In genomic region chr4:2672700-2673099, GRCh38 we compare ENCODE assay signal across 13 cellular contexts.
A peak's percentile ranks its signal among the peaks of the same experiment; 100 is the strongest.
DNase-seq lines count a peak whose midpoint lies in the region; ATAC-seq lines count a peak whose summit lies in the region.
"Had no signal": no experiment of that assay in that cellular context is flagged by ENCODE, and none has a peak within 500 bp of the region (broad histone marks: within the 10 kb centered on the region; RNA-seq: fewer than 3 reads in every experiment).

No MANE protein-coding gene starts in this region.

- no peak overlapping the region for H3K4me3 Mint-ChIP-seq in activated CD4-positive, alpha-beta T cell treated with anti-CD3 and anti-CD28 coated beads, Interleukin-2, amount 10 ng/mL, durations not matched to agents 24 days and 14 days
- no peak overlapping the region for H3K4me3 Mint-ChIP-seq in activated T-helper 17 cell treated with anti-CD3 and anti-CD28 coated beads, Interleukin-2, amount 50 U/mL, for 72 hours
- H3K4me3 Mint-ChIP-seq in stimulated activated naive B cell treated with anti-CD40 and anti-IgM and Interleukin-4, amounts not matched to agents 10 μg/mL and 1 μg/mL and 100 μg/mL, for 72 hours: no peak overlapping the region
- H3K4me3 Mint-ChIP-seq: CD8-positive, alpha-beta T cell had no signal

- peaks cover 4% of the 10 kb centered on the region for H3K9me3 Mint-ChIP-seq in activated CD4-positive, alpha-beta T cell treated with anti-CD3 and anti-CD28 coated beads, Interleukin-2, amount 10 ng/mL, durations not matched to agents 24 days and 14 days
- H3K9me3 Mint-ChIP-seq in activated T-helper 17 cell treated with anti-CD3 and anti-CD28 coated beads, Interleukin-2, amount 50 U/mL, for 72 hours: no peaks in the 10 kb centered on the region
- peaks cover 0 to 5% of the 10 kb centered on the region in 2 donors for H3K9me3 Mint-ChIP-seq in stimulated activated naive B cell treated with anti-CD40 and anti-IgM and Interleukin-4, amounts not matched to agents 10 μg/mL and 1 μg/mL and 100 μg/mL, for 72 hours
- H3K9me3 Mint-ChIP-seq: CD8-positive, alpha-beta T cell had no signal

- no peak for ATAC-seq in activated T-helper 17 cell treated with anti-CD3 and anti-CD28 coated beads, Interleukin-2, amount 50 U/mL, for 72 hours (replicated peaks)
- no peak for ATAC-seq in stimulated activated naive B cell treated with anti-CD40 and anti-IgM and Interleukin-4, amounts not matched to agents 10 μg/mL and 1 μg/mL and 100 μg/mL, for 72 hours (replicated peaks)
- ATAC-seq in GM19324 (IDR thresholded peaks at IDR 0.05; ENCODE audit: low FRiP score, unreplicated experiment): no peak
- ATAC-seq: CD8-positive, alpha-beta T cell; heart left ventricle had no signal

- H3K36me3 Mint-ChIP-seq in activated CD4-positive, alpha-beta T cell treated with anti-CD3 and anti-CD28 coated beads, Interleukin-2, amount 10 ng/mL, durations not matched to agents 24 days and 14 days (ENCODE audit: low read depth): peaks cover 56% of the 10 kb centered on the region
- peaks cover 92% of the 10 kb centered on the region for H3K36me3 Mint-ChIP-seq in activated T-helper 17 cell treated with anti-CD3 and anti-CD28 coated beads, Interleukin-2, amount 50 U/mL, for 72 hours (ENCODE audit: low read depth)
- H3K36me3 Mint-ChIP-seq in stimulated activated naive B cell treated with anti-CD40 and anti-IgM and Interleukin-4, amounts not matched to agents 10 μg/mL and 1 μg/mL and 100 μg/mL, for 72 hours: peaks cover 56 to 73% of the 10 kb centered on the region in 2 donors

- H3K27ac Mint-ChIP-seq in activated CD4-positive, alpha-beta T cell treated with anti-CD3 and anti-CD28 coated beads, Interleukin-2, amount 10 ng/mL, durations not matched to agents 24 days and 14 days: peak overlapping the region; percentile 36
- peak overlapping the region; percentile 20 for H3K27ac Mint-ChIP-seq in activated T-helper 17 cell treated with anti-CD3 and anti-CD28 coated beads, Interleukin-2, amount 50 U/mL, for 72 hours
- peak overlapping the region; percentile 44 for H3K27ac Mint-ChIP-seq in stimulated activated naive B cell treated with anti-CD40 and anti-IgM and Interleukin-4, amounts not matched to agents 10 μg/mL and 1 μg/mL and 100 μg/mL, for 72 hours

- H3K4me1 Mint-ChIP-seq in activated CD4-positive, alpha-beta T cell treated with anti-CD3 and anti-CD28 coated beads, Interleukin-2, amount 10 ng/mL, durations not matched to agents 24 days and 14 days: peaks cover 20% of the 10 kb centered on the region
- peaks cover 25% of the 10 kb centered on the region for H3K4me1 Mint-ChIP-seq in activated T-helper 17 cell treated with anti-CD3 and anti-CD28 coated beads, Interleukin-2, amount 50 U/mL, for 72 hours
- peaks cover 27 to 49% of the 10 kb centered on the region in 2 donors for H3K4me1 Mint-ChIP-seq in stimulated activated naive B cell treated with anti-CD40 and anti-IgM and Interleukin-4, amounts not matched to agents 10 μg/mL and 1 μg/mL and 100 μg/mL, for 72 hours

- no peaks in the 10 kb centered on the region for H3K27me3 Mint-ChIP-seq in activated CD4-positive, alpha-beta T cell treated with anti-CD3 and anti-CD28 coated beads, Interleukin-2, amount 10 ng/mL, durations not matched to agents 24 days and 14 days
- no peaks in the 10 kb centered on the region for H3K27me3 Mint-ChIP-seq in activated T-helper 17 cell treated with anti-CD3 and anti-CD28 coated beads, Interleukin-2, amount 50 U/mL, for 72 hours
- no peaks in the 10 kb centered on the region for H3K27me3 Mint-ChIP-seq in stimulated activated naive B cell treated with anti-CD40 and anti-IgM and Interleukin-4, amounts not matched to agents 10 μg/mL and 1 μg/mL and 100 μg/mL, for 72 hours

- intact Hi-C loops in activated CD4-positive, alpha-beta T cell treated with anti-CD3 and anti-CD28 coated beads, Interleukin-2, amount 10 ng/mL, durations not matched to agents 24 days and 14 days (cut with micrococcal nuclease): no loop called here

- no peak for DNase-seq in activated CD4-positive, alpha-beta T cell treated with anti-CD3 and anti-CD28 coated beads, Interleukin-2, amount 10 ng/mL, durations not matched to agents 24 days and 14 days
- no peak for DNase-seq in activated CD4-positive, alpha-beta T cell treated with anti-CD3 and anti-CD28 coated beads for 1 hour
- peak; percentile 32 to 65 for DNase-seq in NOMO-1 (lab: John Stamatoyannopoulos, UW; ENCODE audit: unreplicated experiment in 2 of 2)
- DNase-seq in stimulated activated naive B cell treated with anti-CD40 and anti-IgM and Interleukin-4, amounts not matched to agents 10 μg/mL and 1 μg/mL and 100 μg/mL, for 72 hours: no peak
- DNase-seq in cortex of kidney (lab: John Stamatoyannopoulos, UW): no peak
- no peak for DNase-seq in middle frontal gyrus (ENCODE audit: extremely low spot score, low spot score)
- DNase-seq: CD8-positive, alpha-beta T cell; DND-41; heart left ventricle; NCI-H1694 treated with DMSO at 0.1 percent for 48 hours; nephron progenitor cell had no signal

Comparison
In these comparisons a context has a peak if more than half of its experiments do, and no peak if none do; other contexts are left out.
1. DNase-seq: peak in NOMO-1 (2 of 2); none in activated CD4-positive, alpha-beta T cell treated with anti-CD3 and anti-CD28 coated beads, Interleukin-2, amount 10 ng/mL, durations not matched to agents 24 days and 14 days (single experiment), activated CD4-positive, alpha-beta T cell treated with anti-CD3 and anti-CD28 coated beads for 1 hour (single experiment), stimulated activated naive B cell treated with anti-CD40 and anti-IgM and Interleukin-4, amounts not matched to agents 10 μg/mL and 1 μg/mL and 100 μg/mL, for 72 hours (single experiment), cortex of kidney (single experiment) and middle frontal gyrus (single experiment).
2. Peak in every context shown above with its lines, with median percentiles within 50 percentile points of each other: H3K27ac Mint-ChIP-seq.